Comparison of ENCODE assay signal across 20 cellular contexts in genomic region chr20:23150304-23151007, GRCh38.
DNase-seq lines count a peak whose midpoint lies in the region; ATAC-seq and TF ChIP-seq lines count a peak whose summit lies in the region.
"Had no signal": no experiment of that assay in that cellular context is flagged by ENCODE, and none has a peak within 500 bp of the region (broad histone marks: within the 10 kb centered on the region; RNA-seq: fewer than 3 reads in every experiment).

No MANE protein-coding gene starts in this region.

- TF ChIP-seq CTCF in Loucy (conservative IDR thresholded peaks at IDR 0.05; ENCODE audit: low read length) (no peak), esophagus squamous epithelium (IDR thresholded peaks at IDR 0.05) (no peak)

- no peak for TF ChIP-seq POLR2A in esophagus squamous epithelium (IDR thresholded peaks at IDR 0.05)

- H3K14ac ChIP-seq in trophoblast cell (ENCODE audit: low read length) = no peak overlapping the region

- H2AFZ ChIP-seq in Loucy (ENCODE audit: low read length) (peak overlapping the region; percentile 24; the same call in 1 of the 2 replicates), trophoblast cell (ENCODE audit: insufficient read depth, low read length, poor library complexity) (peak overlapping the region; percentile 17)

- no peaks in the 10 kb centered on the region for H3K9me2 ChIP-seq in Loucy (replicated peaks; ENCODE audit: low read depth, low read length)

- no peak for ATAC-seq in HG03460 (IDR thresholded peaks at IDR 0.05; ENCODE audit: unreplicated experiment)
- ATAC-seq in GM18858 (IDR thresholded peaks at IDR 0.05; ENCODE audit: unreplicated experiment) = no peak
- ATAC-seq: left colon had no signal

- H3K9ac ChIP-seq in Loucy (ENCODE audit: low read depth, low read length, poor library complexity, severe bottlenecking) (peak overlapping the region; percentile 52), trophoblast cell (ENCODE audit: low read length) (no peak overlapping the region)
- H3K9ac ChIP-seq: KMS-11 had no signal

- no peaks in the 10 kb centered on the region for H3F3A ChIP-seq in Loucy (ENCODE audit: low read depth)

- no peak overlapping the region for H3K18ac ChIP-seq in trophoblast cell (ENCODE audit: low read length)

- H2BK120ac ChIP-seq in trophoblast cell (ENCODE audit: insufficient read depth, low read length, poor library complexity) = no peak overlapping the region

- H3K4me3 ChIP-seq in Loucy (ENCODE audit: low read length, poor library complexity, severe bottlenecking) (no peak overlapping the region), esophagus squamous epithelium (no peak overlapping the region), trophoblast cell (ENCODE audit: low read depth, low read length) (no peak overlapping the region)
- H3K4me3 ChIP-seq: SJSA1, spleen, uterus had no signal

- H3K27ac ChIP-seq in esophagus squamous epithelium (peak overlapping the region; percentile 12 to 61 (median 44)), trophoblast cell (ENCODE audit: low read depth, low read length) (no peak overlapping the region)
- H3K27ac ChIP-seq: KMS-11, SJSA1, uterus had no signal

- no peak overlapping the region for H4K8ac ChIP-seq in trophoblast cell (ENCODE audit: low read depth, low read length)

- intact Hi-C loops in esophagus squamous epithelium (cut with DNase I) = no loop called here

- H4K12ac ChIP-seq in trophoblast cell (ENCODE audit: low read depth, low read length) = no peak overlapping the region

- H3K4me2 ChIP-seq in Loucy (ENCODE audit: low read depth, low read length, poor library complexity, severe bottlenecking) (no peak overlapping the region), trophoblast cell (ENCODE audit: low read length) (no peak overlapping the region)
- H3K4me2 ChIP-seq: KMS-11 had no signal

- H3K4me1 ChIP-seq in Loucy (ENCODE audit: insufficient read depth, low read length, poor library complexity, severe bottlenecking) = peaks cover 76% of the 10 kb centered on the region
- peaks cover 4 to 90% (median 50%) of the 10 kb centered on the region in 3 donors for H3K4me1 ChIP-seq in esophagus squamous epithelium
- H3K4me1 ChIP-seq in trophoblast cell (ENCODE audit: control insufficient read depth in 1 of 2, insufficient read depth in 2 of 2, low read length in 2 of 2) = peaks cover 4% of the 10 kb centered on the region in 2 experiments
- H3K4me1 ChIP-seq: uterus had no signal

- peaks cover 4% of the 10 kb centered on the region for H3K79me1 ChIP-seq in trophoblast cell (ENCODE audit: low read length)

- H4K91ac ChIP-seq in trophoblast cell (ENCODE audit: low read depth, low read length) = no peak overlapping the region

- no peak overlapping the region for H2AK5ac ChIP-seq in trophoblast cell (ENCODE audit: low read length)

- 42 to 65% methylated on average over 4 to 7 of the region's 8 CpGs for WGBS in esophagus squamous epithelium, 2 donors
- no CpG with 5 or more reads among the region's 8 CpGs for WGBS in trophoblast cell (ENCODE audit: extremely low coverage, insufficient coverage, insufficient read length)

- H4K20me1 ChIP-seq in Loucy (ENCODE audit: insufficient read depth, low read length, poor library complexity, severe bottlenecking) = no peaks in the 10 kb centered on the region

- H2BK5ac ChIP-seq in trophoblast cell (ENCODE audit: low read depth, low read length, poor library complexity) = no peak overlapping the region

- no peak overlapping the region for H2BK12ac ChIP-seq in trophoblast cell (ENCODE audit: low read length)

- H3K9me3 ChIP-seq in Loucy (ENCODE audit: insufficient read depth, low read depth, low read length) (no peaks in the 10 kb centered on the region), esophagus squamous epithelium (no peaks in the 10 kb centered on the region), trophoblast cell (ENCODE audit: insufficient read depth, low read depth, low read length) (peaks cover 2% of the 10 kb centered on the region)
- H3K9me3 ChIP-seq: SJSA1, spleen, uterus had no signal

- no peak overlapping the region for H3K4ac ChIP-seq in trophoblast cell (ENCODE audit: low read depth, low read length)

- H3K23ac ChIP-seq in trophoblast cell (ENCODE audit: low read length) = no peak overlapping the region

- H3K36me3 ChIP-seq in Loucy (ENCODE audit: insufficient read depth, low read length) = no peaks in the 10 kb centered on the region
- no peaks in the 10 kb centered on the region for H3K36me3 ChIP-seq in esophagus squamous epithelium
- no peaks in the 10 kb centered on the region for H3K36me3 ChIP-seq in trophoblast cell (ENCODE audit: control insufficient read depth in 1 of 2, insufficient read depth in 2 of 2, low read length in 2 of 2)
- H3K36me3 ChIP-seq: SJSA1, spleen, uterus had no signal

- no peaks in the 10 kb centered on the region for H3K79me2 ChIP-seq in Loucy (ENCODE audit: insufficient read depth, low read length)
- no peaks in the 10 kb centered on the region for H3K79me2 ChIP-seq in trophoblast cell (ENCODE audit: control insufficient read depth, insufficient read depth, low read length, poor library complexity)

- H3K27me3 ChIP-seq in Loucy (ENCODE audit: insufficient read depth, low read length, poor library complexity, severe bottlenecking) = no peaks in the 10 kb centered on the region
- no peaks in the 10 kb centered on the region for H3K27me3 ChIP-seq in esophagus squamous epithelium
- H3K27me3 ChIP-seq in trophoblast cell (ENCODE audit: insufficient read depth, low read length) = no peaks in the 10 kb centered on the region
- H3K27me3 ChIP-seq: SJSA1, uterus had no signal

- DNase-seq in NCI-H510A treated with DMSO at 0.1 percent for 48 hours (lab: John Stamatoyannopoulos, UW) (peak; percentile 13), NCI-H510A (lab: John Stamatoyannopoulos, UW) (no peak), esophagus squamous epithelium (lab: John Stamatoyannopoulos, UW) (no peak), trophoblast cell (no peak), amniotic stem cell (lab: John Stamatoyannopoulos, UW) (no peak)
- DNase-seq: CD4-positive, CD25-positive, alpha-beta regulatory T cell; DMS79 treated with DMSO at 0.1 percent for 48 hours; effector CD8-positive, alpha-beta T cell; left colon; NCI-H146; NCI-H345; spleen; stimulated activated naive B cell treated with anti-CD40 and anti-IgM and Interleukin-4, amounts not matched to agents 10 μg/mL and 1 μg/mL and 100 μg/mL, for 72 hours; T1000; uterus had no signal
